In the genomic region with DNA sequence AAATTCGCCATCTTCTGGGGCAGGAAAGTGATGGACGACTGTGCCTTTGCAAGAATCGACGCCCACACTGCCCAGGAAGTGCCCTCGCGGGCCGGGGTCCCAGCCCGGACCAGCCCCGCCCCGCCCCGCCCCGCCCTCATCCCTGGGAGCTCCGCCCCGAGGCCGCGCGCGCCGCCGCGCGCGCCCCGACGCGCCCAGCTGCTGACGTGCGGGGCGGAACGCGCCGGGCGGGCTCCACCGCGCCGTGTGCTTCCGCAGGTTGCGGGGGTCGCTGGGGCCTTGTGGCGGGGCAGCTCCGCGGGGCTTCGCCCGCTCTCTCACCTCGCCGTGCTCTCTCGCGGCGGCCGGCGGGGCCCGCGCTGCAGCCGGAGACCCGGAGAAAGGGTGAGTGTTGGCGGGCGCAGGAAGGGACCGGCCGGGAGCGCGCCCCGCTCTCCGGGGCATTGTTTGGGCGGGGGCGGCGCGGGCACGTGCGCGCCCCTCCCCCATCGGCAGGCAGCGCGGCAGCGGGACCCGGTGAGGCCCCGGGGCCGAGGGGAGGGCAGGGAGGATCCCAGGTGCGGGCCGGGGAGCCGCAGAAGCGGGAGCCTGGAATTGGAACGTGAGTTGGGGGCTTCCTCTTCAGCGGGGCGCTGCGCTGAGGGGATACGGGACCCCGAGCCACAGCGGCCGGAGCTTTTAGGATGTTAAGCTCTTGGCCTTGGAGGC, we compare ENCODE assay signal across 8 cellular contexts. TPM values are rescaled to one million over a fixed set of nuclear protein-coding genes. Genes with fewer than 3 reads are reported as not detected.
DNase-seq lines count a peak whose midpoint lies in the region; ATAC-seq, FAIRE-seq and TF ChIP-seq lines count a peak whose summit lies in the region.

YEATS2 (plus strand) TSS at position 188 of the 708 bp plus-strand sequence. CDS start 17,366 bp downstream, outside the sequence.

- TF ChIP-seq POLR2A in GM12892 (IDR thresholded peaks at IDR 0.05; ENCODE audit: low read depth, low read length) (peak; percentile 80; the same call in 1 of the 2 replicates), vagina (IDR thresholded peaks at IDR 0.05) (peak in 1 of 2 donors; percentile 56)

- H3K27ac ChIP-seq in ascending aorta: peak within 1 kb of the TSS; percentile 86 to 89
- peak within 1 kb of the TSS; percentile 97 for H3K27ac ChIP-seq in vagina

- peak; percentile 78 for ATAC-seq in HG02588 (IDR thresholded peaks at IDR 0.05; ENCODE audit: unreplicated experiment)

- H3K36me3 ChIP-seq in ascending aorta (peaks cover 0 to 9% of the 10 kb centered on the region in 2 donors), vagina (peaks cover 0 to 2% of the 10 kb centered on the region in 2 donors)

- peaks cover 0 to 15% of the 10 kb centered on the region in 2 donors for H3K4me1 ChIP-seq in ascending aorta
- H3K4me1 ChIP-seq in vagina: peaks cover 30% of the 10 kb centered on the region

- H3K27me3 ChIP-seq in ascending aorta: no peaks in the 10 kb centered on the region
- no peaks in the 10 kb centered on the region for H3K27me3 ChIP-seq in vagina

- intact Hi-C loops in T-helper 2 cell treated with Interferon-gamma antibody and Interleukin-4, amounts not matched to agents 100 ng/mL and 5 ng/mL, for 36 hours (cut with micrococcal nuclease): loop anchor here (1.0 to 10.0 kb wide), 6 partner anchors 21 to 253 kb away; partner anchors contain the start of genes KLHL6 and PARL
- intact Hi-C loops in ascending aorta (cut with DNase I): loop anchor here (1.0 to 5.0 kb wide), 2 partner anchors 61 to 600 kb away; partner anchors contain the start of gene MCCC1
- intact Hi-C loops in vagina (cut with DNase I): no loop called here

- peak; percentile 92 for DNase-seq in GM12892 (ENCODE audit: insufficient read length)
- peak; percentile 77 for DNase-seq in NCI-H1092 treated with DMSO at 0.1 percent for 48 hours (lab: John Stamatoyannopoulos, UW)
- DNase-seq in ascending aorta (ENCODE audit: low spot score in 2 of 2): peak in 1 of 2 donors; percentile 78
- peak; percentile 89 for DNase-seq in hepatic stellate cell (ENCODE audit: low spot score)
- DNase-seq in renal cortical epithelial cell (ENCODE audit: low read depth): peak; percentile 23
- no peak for DNase-seq in vagina (ENCODE audit: extremely low spot score in 2 of 2)

- FAIRE-seq in GM12892 (lab: Jason Lieb, UNC): peak; percentile 27

- no peak for TF ChIP-seq CTCF in ascending aorta (IDR thresholded peaks at IDR 0.05)
- TF ChIP-seq CTCF in vagina (IDR thresholded peaks at IDR 0.05): no peak

- H3K4me3 ChIP-seq in ascending aorta (peak within 1 kb of the TSS; percentile 71 to 88), vagina (peak within 1 kb of the TSS; percentile 64 to 98)

- H3K9me3 ChIP-seq in ascending aorta (no peaks in the 10 kb centered on the region), vagina (no peaks in the 10 kb centered on the region)

RNA-seq across cellular contexts. Expression of gene YEATS2, which starts in this region (rescaled TPM):
- 25.9 TPM for polyA plus RNA-seq in GM12892 (2012; ENCODE audit: missing spikeins)
- total RNA-seq in T-helper 2 cell treated with Interferon-gamma antibody and Interleukin-4, amounts not matched to agents 100 ng/mL and 5 ng/mL, for 36 hours: 41.2 and 43.3 TPM in 2 replicates
- 29.2 TPM for total RNA-seq in ascending aorta
- 21.2 and 43.9 TPM in 2 replicates for total RNA-seq in renal cortical epithelial cell
- total RNA-seq in vagina: 23.8 TPM

Comparison
In these comparisons a context has a peak if more than half of its experiments do, and no peak if none do; other contexts are left out.
1. DNase-seq: peak in GM12892 (single experiment), NCI-H1092 treated with DMSO at 0.1 percent for 48 hours (single experiment), hepatic stellate cell (single experiment) and renal cortical epithelial cell (single experiment); none in vagina (0 of 2).